12 cellular contexts compared by ENCODE assay signal in the genomic region with DNA sequence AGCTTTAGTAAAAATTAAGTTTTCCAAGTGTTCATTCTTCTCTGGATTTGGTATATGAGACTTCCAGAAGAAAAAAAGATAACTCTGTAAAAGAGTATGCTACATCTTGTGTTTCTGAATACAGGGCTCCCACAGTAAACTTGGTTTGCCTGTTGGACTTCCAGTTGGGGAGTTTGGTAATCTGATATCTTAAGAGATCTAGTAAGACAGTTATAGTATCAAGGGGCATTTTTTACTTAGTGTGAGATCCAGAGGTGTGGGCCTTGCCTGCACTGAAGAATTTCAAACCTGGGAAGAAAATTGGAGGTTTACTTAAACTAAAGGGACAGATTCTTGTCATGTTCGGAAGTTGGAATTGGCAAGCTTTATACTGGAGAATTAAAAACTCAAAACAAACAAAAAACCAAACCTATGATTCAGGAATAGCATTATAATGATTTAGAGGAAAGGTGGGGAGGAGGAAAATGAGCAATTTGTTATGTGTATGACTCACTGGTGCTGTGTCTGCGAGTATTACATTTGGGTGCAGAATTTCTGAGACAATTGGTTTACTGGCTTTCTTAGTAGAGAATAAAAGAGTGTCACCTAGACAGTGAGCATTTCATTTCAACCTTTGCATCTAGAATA. TPM values are rescaled to one million over a fixed set of nuclear protein-coding genes. Genes with fewer than 3 reads are reported as not detected.
A peak's percentile ranks its signal among the peaks of the same experiment; 100 is the strongest.
DNase-seq lines count a peak whose midpoint lies in the region; ATAC-seq and TF ChIP-seq lines count a peak whose summit lies in the region.
"Had no signal": no experiment of that assay in that cellular context is flagged by ENCODE, and none has a peak within 500 bp of the region (broad histone marks: within the 10 kb centered on the region; RNA-seq: fewer than 3 reads in every experiment).

No MANE protein-coding gene starts in this region.

- H3K27ac ChIP-seq in OCI-LY7 (ENCODE audit: low read depth, low read length, poor library complexity, severe bottlenecking) (no peak overlapping the region), MM.1S (ENCODE audit: low read length) (no peak overlapping the region)

- no peak overlapping the region for H2AFZ ChIP-seq in OCI-LY7 (ENCODE audit: low read length)
- H2AFZ ChIP-seq in MM.1S (ENCODE audit: low read length), result no peak overlapping the region

- peaks cover 58% of the 10 kb centered on the region for H3K36me3 ChIP-seq in OCI-LY7 (ENCODE audit: insufficient read depth, low read length)
- no peaks in the 10 kb centered on the region for H3K36me3 ChIP-seq in MM.1S (replicated peaks; ENCODE audit: insufficient read depth, low read length)

- H3K9me3 Mint-ChIP-seq in osteocyte (ENCODE audit: unreplicated experiment), result no peaks in the 10 kb centered on the region
- H3K9me3 Mint-ChIP-seq: T-cell had no signal

- ATAC-seq in GM21723 (IDR thresholded peaks at IDR 0.05; ENCODE audit: unreplicated experiment), result no peak
- ATAC-seq: T-cell had no signal

- DNase-seq in GM03348 (ENCODE audit: low spot score) (peak; percentile 63), OCI-LY7 (ENCODE audit: low spot score) (no peak), dermis microvascular lymphatic vessel endothelial cell (ENCODE audit: low read depth in 2 of 2) (peak; percentile 58 to 94), osteocyte (ENCODE audit: extremely low spot score, unreplicated experiment) (no peak), islet precursor cell (no peak), NCI-H1417 treated with DMSO at 0.1 percent for 48 hours (lab: John Stamatoyannopoulos, UW) (no peak), MM.1S (no peak)
- DNase-seq: activated naive CD8-positive, alpha-beta T cell treated with anti-CD3 and anti-CD28 coated beads, Interleukin-2, amount 10 ng/mL, durations not matched to agents 7 days and 5 days; H7; MV-4-11; T-cell had no signal

- no peaks in the 10 kb centered on the region for H3K9me2 ChIP-seq in OCI-LY7 (ENCODE audit: insufficient read depth, low read length)
- no peaks in the 10 kb centered on the region for H3K9me2 ChIP-seq in MM.1S (replicated peaks; ENCODE audit: insufficient read depth, low read length)

- H3K4me3 ChIP-seq in OCI-LY7 (ENCODE audit: low read depth, low read length, poor library complexity, severe bottlenecking) (no peak overlapping the region), MM.1S (ENCODE audit: low read length) (no peak overlapping the region)

- H4K20me1 ChIP-seq in OCI-LY7 (ENCODE audit: insufficient read depth, low read length) (peaks cover 62% of the 10 kb centered on the region), MM.1S (ENCODE audit: insufficient read depth, low read length) (peaks cover 6% of the 10 kb centered on the region)

- no peak for TF ChIP-seq CTCF in OCI-LY7 (conservative IDR thresholded peaks at IDR 0.05; ENCODE audit: low read length)
- no peak for TF ChIP-seq CTCF in osteocyte (IDR thresholded peaks at IDR 0.05)
- no peak for TF ChIP-seq CTCF in MM.1S (IDR thresholded peaks at IDR 0.05; ENCODE audit: low read length)

- no TSS peak for BruUV-seq in OCI-LY7 (replicated peaks; lab: Mats Ljungman, UMichigan)

- peaks cover 100% of the 10 kb centered on the region for H3K79me2 ChIP-seq in OCI-LY7 (ENCODE audit: insufficient read depth, low read depth, low read length)
- H3K79me2 ChIP-seq in MM.1S (ENCODE audit: low read length), result peaks cover 98% of the 10 kb centered on the region

- peaks cover 16% of the 10 kb centered on the region for H3F3A ChIP-seq in MM.1S (ENCODE audit: insufficient read depth, low read length)

- POLR2A ChIA-PET in OCI-LY7 (lab: Charles Lee), result interaction anchor here (1.0 to 1.9 kb wide), 2 partner anchors 10 to 93 kb away, joined by 6 to 8 read pairs; no protein-coding TSS in a partner anchor

- H3K9ac ChIP-seq in MM.1S (ENCODE audit: low read length), result no peak overlapping the region

- no peaks in the 10 kb centered on the region for H3K27me3 Mint-ChIP-seq in osteocyte (ENCODE audit: unreplicated experiment)
- H3K27me3 Mint-ChIP-seq: activated naive CD8-positive, alpha-beta T cell treated with anti-CD3 and anti-CD28 coated beads, Interleukin-2, amount 10 ng/mL, durations not matched to agents 7 days and 5 days; T-cell had no signal

- peaks cover 73% of the 10 kb centered on the region for H3K4me1 Mint-ChIP-seq in osteocyte (ENCODE audit: unreplicated experiment)

- CTCF ChIA-PET in OCI-LY7 (lab: Charles Lee; ENCODE audit: unreplicated experiment), result no interaction called here

- no peaks in the 10 kb centered on the region for H3K27me3 ChIP-seq in MM.1S (replicated peaks; ENCODE audit: insufficient read depth, low read length)

- peak overlapping the region; percentile 80 for H3K27ac Mint-ChIP-seq in osteocyte (ENCODE audit: unreplicated experiment)
- H3K27ac Mint-ChIP-seq: activated naive CD8-positive, alpha-beta T cell treated with anti-CD3 and anti-CD28 coated beads, Interleukin-2, amount 10 ng/mL, durations not matched to agents 7 days and 5 days; T-cell had no signal

- H3K4me3 Mint-ChIP-seq in osteocyte (ENCODE audit: unreplicated experiment), result no peak overlapping the region
- H3K4me3 Mint-ChIP-seq: activated naive CD8-positive, alpha-beta T cell treated with anti-CD3 and anti-CD28 coated beads, Interleukin-2, amount 10 ng/mL, durations not matched to agents 7 days and 5 days; T-cell had no signal

- no peaks in the 10 kb centered on the region for H3K36me3 Mint-ChIP-seq in osteocyte (ENCODE audit: unreplicated experiment)
- H3K36me3 Mint-ChIP-seq: T-cell had no signal

- H3K4me1 ChIP-seq in OCI-LY7 (ENCODE audit: insufficient read depth, low read length, poor library complexity, severe bottlenecking) (peaks cover 91% of the 10 kb centered on the region), MM.1S (ENCODE audit: low read length) (peaks cover 18% of the 10 kb centered on the region)

- H3K4me2 ChIP-seq in OCI-LY7 (ENCODE audit: low read length), result peak overlapping the region; percentile 13; the same call in 1 of the 2 replicates
- no peak overlapping the region for H3K4me2 ChIP-seq in MM.1S (ENCODE audit: low read depth, low read length)

- intact Hi-C loops in OCI-LY7 (cut with micrococcal nuclease; ENCODE audit: unreplicated experiment), result no loop called here

- H3K9me3 ChIP-seq in OCI-LY7 (ENCODE audit: low read length), result no peaks in the 10 kb centered on the region
- H3K9me3 ChIP-seq in MM.1S (replicated peaks; ENCODE audit: insufficient read depth, low read length), result no peaks in the 10 kb centered on the region

RNA-seq across cellular contexts. Expression of gene ULK4, which starts 58.9 kb away (rescaled TPM):
- 21.0 and 39.3 TPM in 2 replicates for total RNA-seq in OCI-LY7 (2014; rRNA removed; shearing (Covaris generic))
- total RNA-seq in OCI-LY7 (2022) (17.6 and 18.9 TPM in 2 replicates), dermis microvascular lymphatic vessel endothelial cell (5.8 and 7.2 TPM in 2 replicates), osteocyte (8.9 and 9.1 TPM in 2 replicates)

Comparison
In these comparisons a context has a peak if more than half of its experiments do, and no peak if none do; other contexts are left out.
1. DNase-seq: peak in GM03348 (single experiment) and dermis microvascular lymphatic vessel endothelial cell (2 of 2); none in OCI-LY7 (single experiment), osteocyte (single experiment), islet precursor cell (single experiment), NCI-H1417 treated with DMSO at 0.1 percent for 48 hours (single experiment) and MM.1S (single experiment).